In the genomic region with DNA sequence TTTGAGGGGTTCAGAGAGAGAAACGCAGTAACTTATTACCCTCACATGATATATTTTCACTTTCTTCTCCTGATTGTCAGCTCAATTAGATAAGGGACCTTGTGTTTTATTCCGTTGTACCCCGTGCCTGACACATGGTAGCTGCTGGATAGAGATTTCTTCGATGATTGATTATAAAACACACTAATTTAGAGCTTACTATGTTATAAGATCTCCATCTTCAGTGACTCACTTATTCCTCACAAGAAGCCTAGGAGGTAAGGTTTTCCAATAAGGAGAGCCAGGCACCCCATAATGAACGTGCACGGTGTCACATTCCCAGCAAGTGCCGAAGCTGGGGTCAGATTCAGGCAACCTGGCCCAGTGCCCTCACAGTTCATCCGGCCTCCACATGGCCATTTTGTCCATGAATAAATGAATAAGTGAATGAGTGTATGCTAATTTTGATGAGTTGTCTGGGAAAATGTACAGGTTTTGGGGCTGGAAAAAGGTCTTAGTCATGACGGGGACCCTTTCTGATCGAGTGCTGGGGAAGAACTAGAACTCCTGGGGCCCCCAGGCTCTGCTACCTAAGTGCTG, we compare ENCODE assay signal across 8 cellular contexts.
A peak's percentile ranks its signal among the peaks of the same experiment; 100 is the strongest.
DNase-seq lines count a peak whose midpoint lies in the region; ATAC-seq and TF ChIP-seq lines count a peak whose summit lies in the region.

No MANE protein-coding gene starts in this region.

- H3K4me1 Mint-ChIP-seq in natural killer cell, result peaks cover 8 to 29% of the 10 kb centered on the region in 2 donors

- H3K27me3 Mint-ChIP-seq in natural killer cell (ENCODE audit: low read depth in 2 of 2), result peaks cover 13 to 23% of the 10 kb centered on the region in 2 donors

- no peaks in the 10 kb centered on the region for H3F3A ChIP-seq in MM.1S (ENCODE audit: insufficient read depth, low read length)

- H3K79me2 ChIP-seq in MM.1S (ENCODE audit: low read length), result no peaks in the 10 kb centered on the region

- H3K27ac ChIP-seq in MM.1S (ENCODE audit: low read length), result no peak overlapping the region
- no peak overlapping the region for H3K27ac ChIP-seq in ectodermal cell (ENCODE audit: insufficient read depth, low read depth, low read length, poor library complexity, severe bottlenecking)

- H3K9me3 ChIP-seq in MM.1S (replicated peaks; ENCODE audit: insufficient read depth, low read length) (no peaks in the 10 kb centered on the region), ectodermal cell (ENCODE audit: control insufficient read depth, low read length) (no peaks in the 10 kb centered on the region)

- no peak for ATAC-seq in natural killer cell
- no peak for ATAC-seq in HG02571 (IDR thresholded peaks at IDR 0.05; ENCODE audit: unreplicated experiment)

- peak; percentile 14 for DNase-seq in DMS 273 treated with DMSO at 0.1 percent for 48 hours (lab: John Stamatoyannopoulos, UW)
- peak; percentile 31 for DNase-seq in MM.1S
- no peak for DNase-seq in natural killer cell
- no peak for DNase-seq in KBM-7
- DNase-seq in GM19238 (ENCODE audit: insufficient read length, low spot score), result no peak
- no peak for DNase-seq in NCI-H2029 treated with DMSO at 0.1 percent for 48 hours (lab: John Stamatoyannopoulos, UW)

- intact Hi-C loops in natural killer cell (cut with micrococcal nuclease), result loop anchor here (5.0 kb wide), 1 partner anchor 826 kb away; no protein-coding TSS in a partner anchor

- in situ Hi-C loops in KBM-7 (cut with MboI; ENCODE audit: low pct_unique_long_range_greater_than_20kb, low sequenced_read_pairs), result no loop called here

- peak overlapping the region; percentile 95 for H3K4me2 ChIP-seq in MM.1S (ENCODE audit: low read depth, low read length)

- H3K27ac Mint-ChIP-seq in natural killer cell, result peak overlapping the region; percentile 26 to 82

- H3K4me1 ChIP-seq in MM.1S (ENCODE audit: low read length) (peaks cover 8% of the 10 kb centered on the region), ectodermal cell (ENCODE audit: control insufficient read depth, insufficient read depth, low read length) (no peaks in the 10 kb centered on the region)

- H3K4me3 Mint-ChIP-seq in natural killer cell, result peak overlapping the region; percentile 90

- no peak for TF ChIP-seq CTCF in MM.1S (IDR thresholded peaks at IDR 0.05; ENCODE audit: low read length)
- no peak for TF ChIP-seq CTCF in natural killer cell (IDR thresholded peaks at IDR 0.05)

- peak overlapping the region; percentile 43 for H3K9ac ChIP-seq in MM.1S (ENCODE audit: low read length)

- H3K9me3 Mint-ChIP-seq in natural killer cell, result no peaks in the 10 kb centered on the region

- H3K36me3 Mint-ChIP-seq in natural killer cell, result no peaks in the 10 kb centered on the region

- H3K27me3 ChIP-seq in MM.1S (replicated peaks; ENCODE audit: insufficient read depth, low read length) (no peaks in the 10 kb centered on the region), ectodermal cell (ENCODE audit: control insufficient read depth, insufficient read depth, low read length, poor library complexity, severe bottlenecking) (peaks cover 13% of the 10 kb centered on the region)

- peak overlapping the region; percentile 91 for H2AFZ ChIP-seq in MM.1S (ENCODE audit: low read length)

- no peaks in the 10 kb centered on the region for H4K20me1 ChIP-seq in MM.1S (ENCODE audit: insufficient read depth, low read length)

- H3K9me2 ChIP-seq in MM.1S (replicated peaks; ENCODE audit: insufficient read depth, low read length), result no peaks in the 10 kb centered on the region

- 72 to 79% methylated on average over 7 to 9 of the region's 10 CpGs for WGBS in ectodermal cell, 2 experiments

- H3K4me3 ChIP-seq in MM.1S (ENCODE audit: low read length) (peak overlapping the region; percentile 90), ectodermal cell (ENCODE audit: insufficient read depth, low read depth, low read length) (peak overlapping the region; percentile 53)

- H3K36me3 ChIP-seq in MM.1S (replicated peaks; ENCODE audit: insufficient read depth, low read length) (no peaks in the 10 kb centered on the region), ectodermal cell (ENCODE audit: control insufficient read depth, insufficient read depth, low read length) (no peaks in the 10 kb centered on the region)

Comparison
In these comparisons a context has a peak if more than half of its experiments do, and no peak if none do; other contexts are left out.
1. DNase-seq: peak in DMS 273 treated with DMSO at 0.1 percent for 48 hours (single experiment) and MM.1S (single experiment); none in natural killer cell (single experiment), KBM-7 (single experiment), GM19238 (single experiment) and NCI-H2029 treated with DMSO at 0.1 percent for 48 hours (single experiment).